Comparison of ENCODE assay signal across 8 cellular contexts in genomic region chr1:25544819-25545218, GRCh38.
DNase-seq lines count a peak whose midpoint lies in the region; ATAC-seq and TF ChIP-seq lines count a peak whose summit lies in the region.

No MANE protein-coding gene starts in this region.

- peak overlapping the region; percentile 68 for H3K4me3 ChIP-seq in brain microvascular endothelial cell (ENCODE audit: low read depth, low read length)

- no peaks in the 10 kb centered on the region for H3K36me3 ChIP-seq in brain microvascular endothelial cell (replicated peaks)

- CTCF ChIA-PET in HEK293T (lab: Yijun Ruan, JAX), result no interaction called here

- in situ Hi-C loops in brain microvascular endothelial cell (cut with HindIII; ENCODE audit: low pct_ligation_motif_present, low sequenced_read_pairs), result no loop called here

- H3K27me3 Mint-ChIP-seq in stimulated activated naive CD8-positive, alpha-beta T cell treated with anti-CD3 and anti-CD28 coated beads, Interleukin-15, Interleukin-2, amounts not matched to agents 100 ng/mL and 50 ng/mL, for 24 hours, result no peaks in the 10 kb centered on the region

- no peaks in the 10 kb centered on the region for H3K36me3 Mint-ChIP-seq in stimulated activated naive CD8-positive, alpha-beta T cell treated with anti-CD3 and anti-CD28 coated beads, Interleukin-15, Interleukin-2, amounts not matched to agents 100 ng/mL and 50 ng/mL, for 24 hours (ENCODE audit: low read depth)

- H3K27ac Mint-ChIP-seq in stimulated activated naive CD8-positive, alpha-beta T cell treated with anti-CD3 and anti-CD28 coated beads, Interleukin-15, Interleukin-2, amounts not matched to agents 100 ng/mL and 50 ng/mL, for 24 hours, result peak overlapping the region; percentile 61

- no peaks in the 10 kb centered on the region for H3K27me3 ChIP-seq in brain microvascular endothelial cell (replicated peaks)

- H3K9me3 Mint-ChIP-seq in stimulated activated naive CD8-positive, alpha-beta T cell treated with anti-CD3 and anti-CD28 coated beads, Interleukin-15, Interleukin-2, amounts not matched to agents 100 ng/mL and 50 ng/mL, for 24 hours, result no peaks in the 10 kb centered on the region

- TF ChIP-seq CTCF in brain microvascular endothelial cell (IDR thresholded peaks at IDR 0.05; ENCODE audit: low read depth, low read length, missing control alignments), result no peak

- no peak overlapping the region for H3K27ac ChIP-seq in brain microvascular endothelial cell

- peak overlapping the region; percentile 81 for H3K4me3 Mint-ChIP-seq in stimulated activated naive CD8-positive, alpha-beta T cell treated with anti-CD3 and anti-CD28 coated beads, Interleukin-15, Interleukin-2, amounts not matched to agents 100 ng/mL and 50 ng/mL, for 24 hours

- no peak for DNase-seq in stimulated activated naive CD8-positive, alpha-beta T cell treated with anti-CD3 and anti-CD28 coated beads, Interleukin-15, Interleukin-2, amounts not matched to agents 100 U/mL and 50 U/mL, for 24 hours
- DNase-seq in brain microvascular endothelial cell, result no peak
- DNase-seq in kidney tubule cell (ENCODE audit: low spot score), result peak; percentile 21
- DNase-seq in superior temporal gyrus (ENCODE audit: extremely low spot score), result peak; percentile 52
- no peak for DNase-seq in HEK293T (ENCODE audit: extremely low spot score)
- DNase-seq in DMS79 treated with DMSO at 0.1 percent for 48 hours (lab: John Stamatoyannopoulos, UW), result no peak
- DNase-seq in activated CD4-positive, alpha-beta T cell treated with anti-CD3 and anti-CD28 coated beads for 4 hours, result no peak

- POLR2A ChIA-PET in HEK293T (lab: Yijun Ruan, JAX), result interaction anchor here (0.9 to 1.6 kb wide), 2 partner anchors 27 to 37 kb away, joined by 3 read pairs; no protein-coding TSS in a partner anchor

- ATAC-seq in stimulated activated naive CD8-positive, alpha-beta T cell treated with anti-CD3 and anti-CD28 coated beads, Interleukin-15, Interleukin-2, amounts not matched to agents 100 U/mL and 50 U/mL, for 24 hours, result no peak

- peaks cover 50% of the 10 kb centered on the region for H3K4me1 Mint-ChIP-seq in stimulated activated naive CD8-positive, alpha-beta T cell treated with anti-CD3 and anti-CD28 coated beads, Interleukin-15, Interleukin-2, amounts not matched to agents 100 ng/mL and 50 ng/mL, for 24 hours (ENCODE audit: low read depth)

TF ChIP-seq in HEK293T, 16 proteins besides CTCF, POLR2A, EP300 and RAD21:
- TF ChIP-seq FOXM1 (IDR thresholded peaks at IDR 0.05; ENCODE audit: borderline replicate concordance) (no peak), ARNT (IDR thresholded peaks at IDR 0.05) (no peak), PKNOX1 (IDR thresholded peaks at IDR 0.05) (no peak), FOXK2 (IDR thresholded peaks at IDR 0.05) (no peak), TARDBP (IDR thresholded peaks at IDR 0.05) (no peak), ELF4 (IDR thresholded peaks at IDR 0.05) (no peak), SP1 (IDR thresholded peaks at IDR 0.05) (no peak), L3MBTL2 (conservative IDR thresholded peaks at IDR 0.05) (no peak), NFRKB (IDR thresholded peaks at IDR 0.05) (no peak)

Comparison
In these comparisons a context has a peak if more than half of its experiments do, and no peak if none do; other contexts are left out.
1. DNase-seq: peak in kidney tubule cell (single experiment) and superior temporal gyrus (single experiment); none in stimulated activated naive CD8-positive, alpha-beta T cell treated with anti-CD3 and anti-CD28 coated beads, Interleukin-15, Interleukin-2, amounts not matched to agents 100 U/mL and 50 U/mL, for 24 hours (single experiment), brain microvascular endothelial cell (single experiment), HEK293T (single experiment), DMS79 treated with DMSO at 0.1 percent for 48 hours (single experiment) and activated CD4-positive, alpha-beta T cell treated with anti-CD3 and anti-CD28 coated beads for 4 hours (0 of 2).